In genomic region chr7:99992330-99993037, GRCh38 we compare ENCODE assay signal across 20 cellular contexts. TPM values are rescaled to one million over a fixed set of nuclear protein-coding genes. Genes with fewer than 3 reads are reported as not detected.
"Had no signal": no experiment of that assay in that cellular context is flagged by ENCODE, and none has a peak within 500 bp of the region (broad histone marks: within the 10 kb centered on the region; RNA-seq: fewer than 3 reads in every experiment).

No MANE protein-coding gene starts in this region.

- H3K4me1 ChIP-seq: foreskin keratinocyte had no signal

- H3K36me3 Mint-ChIP-seq: activated CD8-positive, alpha-beta memory T cell treated with anti-CD3 and anti-CD28 coated beads, Interleukin-2, amount 10 ng/mL, durations not matched to agents 7 days and 5 days; immature natural killer cell; naive B cell; stimulated activated memory B cell treated with anti-CD40 and anti-IgM and Interleukin-4, amounts not matched to agents 10 μg/mL and 1 μg/mL and 100 μg/mL, for 72 hours had no signal

- H3K27me3 ChIP-seq: ascending aorta, breast epithelium, foreskin keratinocyte had no signal

- H3K27ac Mint-ChIP-seq: activated CD8-positive, alpha-beta memory T cell treated with anti-CD3 and anti-CD28 coated beads, Interleukin-2, amount 10 ng/mL, durations not matched to agents 7 days and 5 days; activated naive CD4-positive, alpha-beta T cell treated with anti-CD3 and anti-CD28 coated beads for 36 hours; activated naive CD8-positive, alpha-beta T cell treated with anti-CD3 and anti-CD28 coated beads, Interleukin-2, amount 50 U/mL, for 24 hours; activated T-helper 2 cell treated with anti-CD3 and anti-CD28 coated beads, Interferon-gamma antibody, Interleukin-2, Interleukin-4, amounts not matched to agents 10 μg/mL and 5 μg/mL and 100 μg/mL, durations not matched to agents 14 hours and 24 hours and 36 hours; immature natural killer cell; stimulated activated memory B cell treated with anti-CD40 and anti-IgM and Interleukin-4, amounts not matched to agents 10 μg/mL and 1 μg/mL and 100 μg/mL, for 72 hours had no signal

- H3K4me3 ChIP-seq: ascending aorta, breast epithelium had no signal

- H3K9me3 ChIP-seq: ascending aorta, breast epithelium had no signal

- H3K4me3 Mint-ChIP-seq: activated CD8-positive, alpha-beta memory T cell treated with anti-CD3 and anti-CD28 coated beads, Interleukin-2, amount 10 ng/mL, durations not matched to agents 7 days and 5 days; activated naive CD4-positive, alpha-beta T cell treated with anti-CD3 and anti-CD28 coated beads for 36 hours; activated naive CD8-positive, alpha-beta T cell treated with anti-CD3 and anti-CD28 coated beads, Interleukin-2, amount 50 U/mL, for 24 hours; effector memory CD8-positive, alpha-beta T cell; immature natural killer cell; naive B cell; stimulated activated memory B cell treated with anti-CD40 and anti-IgM and Interleukin-4, amounts not matched to agents 10 μg/mL and 1 μg/mL and 100 μg/mL, for 72 hours had no signal

- H3K36me3 ChIP-seq: ascending aorta, breast epithelium had no signal

- DNase-seq: activated CD4-positive, alpha-beta T cell treated with anti-CD3 and anti-CD28 coated beads for 1 hour; activated CD4-positive, alpha-beta T cell treated with anti-CD3 and anti-CD28 coated beads, Interleukin-2, amount 50 U/mL, for 48 hours; activated CD8-positive, alpha-beta memory T cell treated with anti-CD3 and anti-CD28 coated beads, Interleukin-2, amount 10 ng/mL, durations not matched to agents 7 days and 5 days; activated naive CD4-positive, alpha-beta T cell treated with anti-CD3 and anti-CD28 coated beads for 36 hours; activated naive CD8-positive, alpha-beta T cell treated with anti-CD3 and anti-CD28 coated beads, Interleukin-2, amount 50 U/mL, for 24 hours; activated T-cell treated with anti-CD3 and anti-CD28 coated beads, Interleukin-2, amount 50 U/mL, for 1 hour; dermis blood vessel endothelial cell; effector memory CD8-positive, alpha-beta T cell; foreskin keratinocyte; immature natural killer cell; naive B cell; stimulated activated CD4-positive, alpha-beta T cell treated with anti-CD3 and anti-CD28 coated beads, Interleukin-2, amount 100 ng/mL, for 48 hours; T-helper 9 cell had no signal

- H3K27ac ChIP-seq: ascending aorta, breast epithelium, foreskin keratinocyte had no signal

- H3K9me3 Mint-ChIP-seq: activated naive CD4-positive, alpha-beta T cell treated with anti-CD3 and anti-CD28 coated beads for 36 hours; activated naive CD8-positive, alpha-beta T cell treated with anti-CD3 and anti-CD28 coated beads, Interleukin-2, amount 50 U/mL, for 24 hours; activated T-helper 2 cell treated with anti-CD3 and anti-CD28 coated beads, Interferon-gamma antibody, Interleukin-2, Interleukin-4, amounts not matched to agents 10 μg/mL and 5 μg/mL and 100 μg/mL, durations not matched to agents 14 hours and 24 hours and 36 hours; effector memory CD8-positive, alpha-beta T cell; immature natural killer cell; naive B cell; stimulated activated memory B cell treated with anti-CD40 and anti-IgM and Interleukin-4, amounts not matched to agents 10 μg/mL and 1 μg/mL and 100 μg/mL, for 72 hours had no signal

RNA-seq across cellular contexts. Expression of gene AZGP1, which starts 16.7 kb away (rescaled TPM):
- total RNA-seq: activated CD8-positive, alpha-beta memory T cell treated with anti-CD3 and anti-CD28 coated beads, Interleukin-2, amount 10 ng/mL, durations not matched to agents 7 days and 5 days; activated naive CD4-positive, alpha-beta T cell treated with anti-CD3 and anti-CD28 coated beads for 36 hours; activated T-helper 2 cell treated with anti-CD3 and anti-CD28 coated beads, Interferon-gamma antibody, Interleukin-2, Interleukin-4, amounts not matched to agents 10 μg/mL and 5 μg/mL and 100 μg/mL, durations not matched to agents 14 hours and 24 hours and 36 hours; ascending aorta; dermis blood vessel endothelial cell; lung microvascular endothelial cell; mononuclear cell; renal cortical epithelial cell had no signal
- polyA plus RNA-seq: immature natural killer cell had no signal
